10 cellular contexts compared by ENCODE assay signal in the genomic region with DNA sequence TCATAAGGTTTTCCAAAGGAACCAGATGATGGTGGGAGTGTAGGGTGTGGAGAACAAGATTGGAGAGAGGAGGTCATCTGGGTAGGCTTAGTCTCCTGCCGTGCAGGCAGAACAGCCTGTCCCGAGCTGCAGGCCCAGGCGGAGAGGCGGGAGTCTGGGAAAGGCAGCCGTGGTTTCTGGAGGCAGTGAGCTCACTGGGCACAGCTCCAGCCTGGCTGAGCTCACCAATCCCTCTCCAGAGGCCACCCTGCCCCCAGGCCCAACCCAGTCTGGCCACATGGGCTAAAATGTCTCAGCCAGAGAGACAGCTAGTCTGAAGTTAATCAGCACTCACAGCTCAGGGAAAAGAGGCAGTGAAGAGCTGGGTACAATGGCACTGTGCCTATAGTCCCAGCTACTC. TPM values are rescaled to one million over a fixed set of nuclear protein-coding genes. Genes with fewer than 3 reads are reported as not detected.
DNase-seq lines count a peak whose midpoint lies in the region; ATAC-seq, FAIRE-seq and TF ChIP-seq lines count a peak whose summit lies in the region.
"Had no signal": no experiment of that assay in that cellular context is flagged by ENCODE, and none has a peak within 500 bp of the region (broad histone marks: within the 10 kb centered on the region; RNA-seq: fewer than 3 reads in every experiment).

No MANE protein-coding gene starts in this region.

- H3K4me1 ChIP-seq in liver (ENCODE audit: control insufficient read depth in 4 of 4, insufficient read depth in 4 of 4, low read length in 3 of 4): no peaks in the 10 kb centered on the region
- H3K4me1 ChIP-seq in HepG2 (ENCODE audit: insufficient read depth, low read length): no peaks in the 10 kb centered on the region
- H3K4me1 ChIP-seq in endothelial cell of umbilical vein (ENCODE audit: control insufficient read depth, extremely low read depth, insufficient read depth, low read length): peaks cover 5% of the 10 kb centered on the region
- H3K4me1 ChIP-seq in aorta (ENCODE audit: control insufficient read depth in 1 of 2, insufficient read depth in 2 of 2, low read length in 2 of 2): peaks cover 3 to 11% of the 10 kb centered on the region in 2 donors

- H4K20me1 ChIP-seq in HepG2 (ENCODE audit: insufficient read depth, low read length): no peaks in the 10 kb centered on the region
- no peaks in the 10 kb centered on the region for H4K20me1 ChIP-seq in endothelial cell of umbilical vein (replicated peaks; ENCODE audit: control insufficient read depth, extremely low read depth, insufficient read depth, low read length)

- H3K9me3 ChIP-seq in liver (ENCODE audit: control insufficient read depth in 4 of 4, low read length in 3 of 4) (no peaks in the 10 kb centered on the region), HepG2 (ENCODE audit: low read length) (no peaks in the 10 kb centered on the region), endothelial cell of umbilical vein (replicated peaks; ENCODE audit: control insufficient read depth, insufficient read depth, low read length) (no peaks in the 10 kb centered on the region), aorta (ENCODE audit: control insufficient read depth, low read length) (no peaks in the 10 kb centered on the region)

- no peaks in the 10 kb centered on the region for H3K9me1 ChIP-seq in endothelial cell of umbilical vein (replicated peaks; ENCODE audit: control insufficient read depth, extremely low read depth, insufficient read depth, low read length)

- H2AFZ ChIP-seq in HepG2 (ENCODE audit: low read length): no peak overlapping the region
- peak overlapping the region; percentile 72 for H2AFZ ChIP-seq in endothelial cell of umbilical vein (ENCODE audit: low read depth, low read length)

- no peaks in the 10 kb centered on the region for H3K79me2 ChIP-seq in HepG2 (ENCODE audit: insufficient read depth, low read length)
- no peaks in the 10 kb centered on the region for H3K79me2 ChIP-seq in endothelial cell of umbilical vein (ENCODE audit: control insufficient read depth, insufficient read depth, low read length)

- POLR2A ChIA-PET in HepG2 (lab: Yijun Ruan, JAX) (interaction anchor here (0.9 kb wide), 1 partner anchor 275 kb away, joined by 3 read pairs; a partner anchor contains a TSS), endothelial cell of umbilical vein (lab: Charles Lee) (interaction anchor here (0.7 to 1.4 kb wide), 4 partner anchors 8 to 375 kb away, joined by 3 to 6 read pairs (median 6); a partner anchor contains a TSS)

- ATAC-seq in HepG2 (no peak), aorta (ENCODE audit: low FRiP score) (peak; percentile 96), GM21390 (IDR thresholded peaks at IDR 0.05; ENCODE audit: unreplicated experiment) (no peak)

- H3K4me2 ChIP-seq in HepG2 (ENCODE audit: low read depth, low read length): no peak overlapping the region
- H3K4me2 ChIP-seq in endothelial cell of umbilical vein (ENCODE audit: insufficient read depth, low read length): no peak overlapping the region

- H3K36me3 Mint-ChIP-seq in glutamatergic neuron (ENCODE audit: unreplicated experiment): peaks cover 5% of the 10 kb centered on the region
- H3K36me3 Mint-ChIP-seq: CD4-positive, CD25-positive, alpha-beta regulatory T cell had no signal

- intact Hi-C loops in HepG2 (cut with micrococcal nuclease; ENCODE audit: unreplicated experiment) (no loop called here), endothelial cell of umbilical vein (cut with micrococcal nuclease) (loop anchor here (1.0 kb wide), 1 partner anchor 12 kb away; a partner anchor contains a TSS), aorta (cut with DNase I) (no loop called here)

- H3K27me3 ChIP-seq in liver (ENCODE audit: control insufficient read depth in 4 of 4, insufficient read depth in 4 of 4, low read length in 3 of 4) (no peaks in the 10 kb centered on the region), HepG2 (ENCODE audit: control insufficient read depth in 1 of 2, insufficient read depth in 2 of 2, low read length in 2 of 2) (no peaks in the 10 kb centered on the region), endothelial cell of umbilical vein (ENCODE audit: control insufficient read depth in 2 of 2, insufficient read depth in 2 of 2, low read length in 2 of 2) (no peaks in the 10 kb centered on the region), aorta (ENCODE audit: control insufficient read depth in 1 of 2, insufficient read depth in 2 of 2, low read length in 1 of 2) (no peaks in the 10 kb centered on the region)

- CTCF ChIA-PET in HepG2 (lab: Yijun Ruan, JAX; ENCODE audit: low intra/inter-chr PET ratio, low total read pairs) (no interaction called here), endothelial cell of umbilical vein (lab: Charles Lee) (interaction anchor here (0.6 to 2.0 kb wide), 5 partner anchors 10 to 605 kb away, joined by 3 to 12 read pairs (median 5); no protein-coding TSS in a partner anchor)

- in situ Hi-C loops in HepG2 (cut with HindIII; ENCODE audit: extremely low pct_ligation_motif_present, low pct_unique_long_range_greater_than_20kb): no loop called here

- TF ChIP-seq EP300 in HepG2 (IDR thresholded peaks at IDR 0.05; ENCODE audit: low read depth in 2 of 2, low read length in 2 of 2): no peak
- no peak for TF ChIP-seq EP300 in HepG2 (CRISPR knock-in tag; IDR thresholded peaks at IDR 0.05; ENCODE audit: borderline replicate concordance)

- no peak overlapping the region for H3K4me3 Mint-ChIP-seq in glutamatergic neuron (ENCODE audit: unreplicated experiment)
- H3K4me3 Mint-ChIP-seq: CD4-positive, CD25-positive, alpha-beta regulatory T cell; central memory CD8-positive, alpha-beta T cell had no signal

- no peak overlapping the region for H3K9ac ChIP-seq in liver (ENCODE audit: low read depth in 1 of 2, low read length in 2 of 2)
- no peak overlapping the region for H3K9ac ChIP-seq in HepG2 (ENCODE audit: insufficient read depth, low read depth, low read length)
- H3K9ac ChIP-seq in endothelial cell of umbilical vein (replicated peaks; ENCODE audit: extremely low read depth, insufficient read depth, low read length): peak overlapping the region; percentile 32

- DNase-seq in HepG2 (ENCODE audit: low spot score): no peak
- DNase-seq in endothelial cell of umbilical vein (ENCODE audit: low read depth, low spot score): peak; percentile 80
- DNase-seq in middle frontal gyrus (ENCODE audit: extremely low spot score, low spot score): peak; percentile 61
- DNase-seq in aorta: peak; percentile 97
- no peak for DNase-seq in glutamatergic neuron
- DNase-seq in HuH-7 (ENCODE audit: low spot score): no peak
- DNase-seq: CD4-positive, CD25-positive, alpha-beta regulatory T cell had no signal

- peaks cover 2% of the 10 kb centered on the region for H3K4me1 Mint-ChIP-seq in glutamatergic neuron (ENCODE audit: low read depth, unreplicated experiment)
- H3K4me1 Mint-ChIP-seq: CD4-positive, CD25-positive, alpha-beta regulatory T cell; central memory CD8-positive, alpha-beta T cell had no signal

- BruUV-seq in HepG2 (replicated peaks; lab: Mats Ljungman, UMichigan) (no TSS peak), endothelial cell of umbilical vein (replicated peaks; lab: Mats Ljungman, UMichigan) (no TSS peak)

- no peaks in the 10 kb centered on the region for H3K27me3 Mint-ChIP-seq in glutamatergic neuron (ENCODE audit: unreplicated experiment)
- H3K27me3 Mint-ChIP-seq: central memory CD8-positive, alpha-beta T cell had no signal

- TF ChIP-seq POLR2A in HepG2 (IDR thresholded peaks at IDR 0.05; ENCODE audit: insufficient read depth in 1 of 2, low read depth in 2 of 2, low read length in 2 of 2) (no peak), endothelial cell of umbilical vein (IDR thresholded peaks at IDR 0.05; ENCODE audit: low read depth, low read length) (no peak)

- H3K9me3 Mint-ChIP-seq in glutamatergic neuron (ENCODE audit: unreplicated experiment): peaks cover 4% of the 10 kb centered on the region
- H3K9me3 Mint-ChIP-seq: CD4-positive, CD25-positive, alpha-beta regulatory T cell; central memory CD8-positive, alpha-beta T cell had no signal

- no peak overlapping the region for H3K4me3 ChIP-seq in liver (ENCODE audit: low read depth in 1 of 3, low read length in 3 of 3)
- no peak overlapping the region for H3K4me3 ChIP-seq in HepG2 (replicated peaks in 1 of 3; ENCODE audit: insufficient read depth in 1 of 3, low read depth in 2 of 3, low read length in 3 of 3)
- H3K4me3 ChIP-seq in endothelial cell of umbilical vein (replicated peaks in 1 of 3; ENCODE audit: insufficient read depth in 1 of 3, low read depth in 1 of 3, low read length in 3 of 3): no peak overlapping the region
- H3K4me3 ChIP-seq in aorta (ENCODE audit: low read length in 2 of 2): no peak overlapping the region

- dilution Hi-C loops in endothelial cell of umbilical vein (cut with MboI; ENCODE audit: extremely low pct_ligation_motif_present, low sequenced_read_pairs): no loop called here

- no peak for FAIRE-seq in HepG2 (lab: Jason Lieb, UNC)
- FAIRE-seq in endothelial cell of umbilical vein (lab: Jason Lieb, UNC): peak; percentile 73

- H3K27ac ChIP-seq in liver (ENCODE audit: low read depth in 1 of 2, low read length in 2 of 2) (peak overlapping the region; percentile 34 to 54), HepG2 (ENCODE audit: extremely low read length, insufficient read depth, low read length) (no peak overlapping the region), endothelial cell of umbilical vein (ENCODE audit: insufficient read depth, low read depth, low read length) (peak overlapping the region; percentile 52), aorta (ENCODE audit: low read depth in 1 of 2, low read length in 2 of 2) (peak overlapping the region; percentile 95 to 96)

- H3K36me3 ChIP-seq in liver (ENCODE audit: control insufficient read depth in 4 of 4, insufficient read depth in 3 of 4, low read depth in 1 of 4, low read length in 3 of 4): peaks cover 0 to 18% (median 3%) of the 10 kb centered on the region in 4 donors
- H3K36me3 ChIP-seq in HepG2 (replicated peaks in 1 of 2; ENCODE audit: control insufficient read depth in 1 of 2, insufficient read depth in 2 of 2, low read length in 2 of 2): peaks cover 18 to 68% of the 10 kb centered on the region in 2 experiments
- peaks cover 10 to 14% of the 10 kb centered on the region in 2 experiments for H3K36me3 ChIP-seq in endothelial cell of umbilical vein (ENCODE audit: control insufficient read depth in 2 of 2, extremely low read depth in 1 of 2, insufficient read depth in 2 of 2, low read length in 2 of 2)
- H3K36me3 ChIP-seq in aorta (ENCODE audit: control insufficient read depth in 1 of 2, insufficient read depth in 2 of 2, low read length in 1 of 2): peaks cover 0 to 3% of the 10 kb centered on the region in 2 donors

- TF ChIP-seq CTCF in liver (IDR thresholded peaks at IDR 0.05; ENCODE audit: low read depth, low read length, missing input control) (no peak), HepG2 (CRISPR knock-in tag; IDR thresholded peaks at IDR 0.05) (no peak), endothelial cell of umbilical vein (IDR thresholded peaks at IDR 0.05; ENCODE audit: extremely low read depth in 1 of 2, insufficient read depth in 1 of 2, low read depth in 1 of 2, low read length in 2 of 2) (no peak), glutamatergic neuron (IDR thresholded peaks at IDR 0.05; ENCODE audit: partially characterized antibody, unreplicated experiment) (no peak)

- H3K27ac Mint-ChIP-seq in glutamatergic neuron (ENCODE audit: unreplicated experiment): no peak overlapping the region
- H3K27ac Mint-ChIP-seq: CD4-positive, CD25-positive, alpha-beta regulatory T cell had no signal

- whole genome bisulfite sequencing in liver: 76% methylated on average over 5 of the region's 5 CpGs
- WGBS in HepG2 (ENCODE audit: low lambda C conversion rate): 84% methylated on average over 5 of the region's 5 CpGs
- 2 to 4% methylated on average over 5 of the region's 5 CpGs for WGBS in aorta, 2 donors

- TF ChIP-seq RAD21 in liver (IDR thresholded peaks at IDR 0.05) (no peak), HepG2 (CRISPR knock-in tag; IDR thresholded peaks at IDR 0.05) (no peak)

RNA-seq across cellular contexts. Expression of a gene that starts 12.3 kb away (rescaled TPM):
- 1 to 10 TPM; 5.1 to 7.9 TPM for total RNA-seq in liver
- polyA plus RNA-seq in liver: 1 to 10 TPM; 4.6 to 7.2 TPM
- 16.5 and 37.7 TPM in 2 replicates for total RNA-seq in HepG2 (2016; rRNA removed; fragmentation: Illumina TruSeq; extraction: Trizol)
- total RNA-seq in HepG2 (2016; cell fraction: cytosol; rRNA removed; fragmentation: Illumina TruSeq; extraction: Trizol; ENCODE audit: low read depth): 3.3 and 4.3 TPM in 2 replicates
- total RNA-seq in HepG2 (2016; cell fraction: insoluble cytoplasmic fraction; rRNA removed; fragmentation: Illumina TruSeq; extraction: Trizol): 14.1 and 38.3 TPM in 2 replicates
- total RNA-seq in HepG2 (2016; cell fraction: membrane; rRNA removed; fragmentation: Illumina TruSeq; extraction: Trizol): 7.5 and 8.0 TPM in 2 replicates
- 34.5 and 35.9 TPM in 2 replicates for total RNA-seq in HepG2 (2016; cell fraction: nucleus; rRNA removed; fragmentation: Illumina TruSeq; extraction: Trizol)
- polyA plus RNA-seq in HepG2 (2011; rRNA removed): 108 and 126 TPM in 2 replicates
- 107 and 109 TPM in 2 replicates for polyA plus RNA-seq in HepG2 (2011; cell fraction: cytosol; rRNA removed)
- polyA plus RNA-seq in HepG2 (2011; cell fraction: nucleus; rRNA removed): 62.4 and 67.9 TPM in 2 replicates
- 66.5 and 86.6 TPM in 2 replicates for polyA plus RNA-seq in HepG2 (2012)
- polyA plus RNA-seq in HepG2 (2016; cell fraction: cytosol; fragmentation: Illumina TruSeq; extraction: Trizol; ENCODE audit: low read depth): 2.8 and 3.4 TPM in 2 replicates
- 12.5 and 14.6 TPM in 2 replicates for polyA plus RNA-seq in HepG2 (2016; cell fraction: insoluble cytoplasmic fraction; fragmentation: Illumina TruSeq; extraction: Trizol; ENCODE audit: low read depth)
- 4.7 and 5.3 TPM in 2 replicates for polyA plus RNA-seq in HepG2 (2016; cell fraction: membrane; fragmentation: Illumina TruSeq; extraction: Trizol; ENCODE audit: low read depth)
- 38.2 and 45.7 TPM in 2 replicates for polyA plus RNA-seq in HepG2 (2016; cell fraction: nucleus; fragmentation: Illumina TruSeq; extraction: Trizol; ENCODE audit: insufficient read depth, low read depth)
- 34.7 and 158 TPM in 2 replicates for polyA minus RNA-seq in HepG2 (2011; rRNA and poly(A)+ RNA removed; ENCODE audit: low replicate concordance)
- 44.8 and 53.1 TPM in 2 replicates for polyA minus RNA-seq in HepG2 (2011; cell fraction: cytosol; rRNA and poly(A)+ RNA removed)
- polyA minus RNA-seq in HepG2 (2011; cell fraction: nucleus; rRNA and poly(A)+ RNA removed): 40.5 and 41.8 TPM in 2 replicates
- 37.4 and 37.6 TPM in 2 replicates for total RNA-seq in endothelial cell of umbilical vein
- polyA plus RNA-seq in endothelial cell of umbilical vein: 58.7 and 67.1 TPM in 2 replicates
- polyA plus RNA-seq in endothelial cell of umbilical vein (2011; cell fraction: cytosol; rRNA removed): 47.2 and 48.0 TPM in 2 replicates
- polyA plus RNA-seq in endothelial cell of umbilical vein (2011; cell fraction: nucleus; rRNA removed): 46.7 and 48.4 TPM in 2 replicates
- 48.9 and 64.0 TPM in 2 replicates for polyA plus RNA-seq in endothelial cell of umbilical vein (2012)
- polyA minus RNA-seq in endothelial cell of umbilical vein: 66.9 and 75.4 TPM in 2 replicates
- 9.8 TPM for polyA minus RNA-seq in endothelial cell of umbilical vein (2011; cell fraction: cytosol; rRNA and poly(A)+ RNA removed)
- 19.0 and 19.4 TPM in 2 replicates for polyA minus RNA-seq in endothelial cell of umbilical vein (2011; cell fraction: nucleus; rRNA and poly(A)+ RNA removed)
- total RNA-seq in aorta: 10 to 100 TPM; 39.8 to 68.1 TPM
- 10 to 100 TPM; 19.2 to 29.5 TPM for polyA plus RNA-seq in aorta
- total RNA-seq in glutamatergic neuron (ENCODE audit: unreplicated experiment): 26.6 TPM
- total RNA-seq: CD4-positive, CD25-positive, alpha-beta regulatory T cell had no signal
- polyA plus RNA-seq: CD4-positive, CD25-positive, alpha-beta regulatory T cell had no signal

RNA-seq across cellular contexts. Expression of a gene that starts 42.2 kb away (rescaled TPM):
- total RNA-seq in liver: under 1 TPM; 0.25 to 0.93 TPM
- polyA plus RNA-seq in liver: under 1 TPM; 0.45 to 0.85 TPM
- total RNA-seq in HepG2 (2016; rRNA removed; fragmentation: Illumina TruSeq; extraction: Trizol): 0.80 and 1.1 TPM in 2 replicates
- total RNA-seq in HepG2 (2016; cell fraction: cytosol; rRNA removed; fragmentation: Illumina TruSeq; extraction: Trizol; ENCODE audit: low read depth): 0.44 and 0.81 TPM in 2 replicates
- 1.1 and 1.2 TPM in 2 replicates for total RNA-seq in HepG2 (2016; cell fraction: insoluble cytoplasmic fraction; rRNA removed; fragmentation: Illumina TruSeq; extraction: Trizol)
- 0.76 and 0.93 TPM in 2 replicates for total RNA-seq in HepG2 (2016; cell fraction: membrane; rRNA removed; fragmentation: Illumina TruSeq; extraction: Trizol)
- total RNA-seq in HepG2 (2016; cell fraction: nucleus; rRNA removed; fragmentation: Illumina TruSeq; extraction: Trizol): 0.38 and 0.56 TPM in 2 replicates
- 2.3 and 2.5 TPM in 2 replicates for polyA plus RNA-seq in HepG2 (2011; rRNA removed)
- polyA plus RNA-seq in HepG2 (2011; cell fraction: cytosol; rRNA removed): 1.2 and 3.5 TPM in 2 replicates
- polyA plus RNA-seq in HepG2 (2011; cell fraction: nucleus; rRNA removed): 5.9 and 8.0 TPM in 2 replicates
- polyA plus RNA-seq in HepG2 (2012): 1.4 and 1.7 TPM in 2 replicates
- polyA plus RNA-seq in HepG2 (2016; cell fraction: cytosol; fragmentation: Illumina TruSeq; extraction: Trizol; ENCODE audit: low read depth): 0.28 and 0.49 TPM in 2 replicates
- 2.1 and 2.4 TPM in 2 replicates for polyA plus RNA-seq in HepG2 (2016; cell fraction: insoluble cytoplasmic fraction; fragmentation: Illumina TruSeq; extraction: Trizol; ENCODE audit: low read depth)
- 0.43 and 0.85 TPM in 2 replicates for polyA plus RNA-seq in HepG2 (2016; cell fraction: membrane; fragmentation: Illumina TruSeq; extraction: Trizol; ENCODE audit: low read depth)
- polyA plus RNA-seq in HepG2 (2016; cell fraction: nucleus; fragmentation: Illumina TruSeq; extraction: Trizol; ENCODE audit: insufficient read depth, low read depth): 0.97 and 2.5 TPM in 2 replicates
- polyA minus RNA-seq in HepG2 (2011; rRNA and poly(A)+ RNA removed; ENCODE audit: low replicate concordance): 0.77 and 0.94 TPM in 2 replicates
- polyA minus RNA-seq in HepG2 (2011; cell fraction: cytosol; rRNA and poly(A)+ RNA removed): 1.1 and 1.3 TPM in 2 replicates
- 0.87 and 1.4 TPM in 2 replicates for polyA minus RNA-seq in HepG2 (2011; cell fraction: nucleus; rRNA and poly(A)+ RNA removed)
- total RNA-seq in endothelial cell of umbilical vein: 65.7 and 69.8 TPM in 2 replicates
- polyA plus RNA-seq in endothelial cell of umbilical vein: 112 and 193 TPM in 2 replicates
- polyA plus RNA-seq in endothelial cell of umbilical vein (2011; cell fraction: cytosol; rRNA removed): 94.1 and 114 TPM in 2 replicates
- polyA plus RNA-seq in endothelial cell of umbilical vein (2011; cell fraction: nucleus; rRNA removed): 80.4 and 107 TPM in 2 replicates
- polyA plus RNA-seq in endothelial cell of umbilical vein (2012): 68.2 and 80.0 TPM in 2 replicates
- polyA minus RNA-seq in endothelial cell of umbilical vein: 33.7 and 46.4 TPM in 2 replicates
- not detected for polyA minus RNA-seq in endothelial cell of umbilical vein (2011; cell fraction: cytosol; rRNA and poly(A)+ RNA removed)
- polyA minus RNA-seq in endothelial cell of umbilical vein (2011; cell fraction: nucleus; rRNA and poly(A)+ RNA removed): 27.0 and 33.2 TPM in 2 replicates
- total RNA-seq in aorta: 10 to 100 TPM; 51.5 to 70.9 TPM
- 10 to 100 TPM; 12.8 to 23.3 TPM for polyA plus RNA-seq in aorta
- total RNA-seq in glutamatergic neuron (ENCODE audit: unreplicated experiment): 81.6 TPM
- total RNA-seq: CD4-positive, CD25-positive, alpha-beta regulatory T cell had no signal
- polyA plus RNA-seq: CD4-positive, CD25-positive, alpha-beta regulatory T cell had no signal

Comparison
In these comparisons a context has a peak if more than half of its experiments do, and no peak if none do; other contexts are left out.
1. DNase-seq: peak in endothelial cell of umbilical vein (single experiment), middle frontal gyrus (single experiment) and aorta (2 of 2); none in HepG2 (single experiment), glutamatergic neuron (single experiment) and HuH-7 (single experiment).
2. RNA of a gene that starts 42.2 kb away (total RNA-seq): 81.6 TPM in glutamatergic neuron (single experiment), 51.5 to 70.9 TPM in aorta and 65.7 to 69.8 TPM in endothelial cell of umbilical vein; 0.38 to 1.2 TPM in HepG2 and 0.25 to 0.93 TPM in liver; every median in the first group is over 10 times any median in the second.